In genomic region chr13:110869231-110869804, GRCh38 we compare ENCODE assay signal across 1 cellular context.
TF ChIP-seq lines count a peak whose summit lies in the region.

No MANE protein-coding gene starts in this region.

TF ChIP-seq in K562, 482 proteins besides CTCF, POLR2A, EP300 and RAD21 (continued from another document and continues in another):
- TF ChIP-seq MGA (IDR thresholded peaks at IDR 0.05) (peak; percentile 68), KAT7 (CRISPR knock-in tag; IDR thresholded peaks at IDR 0.05; ENCODE audit: borderline replicate concordance) (0 out of 2 replicates have a peak, but pooled peaks have one; percentile 3), EZH2 (IDR thresholded peaks at IDR 0.05; ENCODE audit: borderline replicate concordance, low read depth, low read length) (no peak), USF1 (CRISPR knock-in tag; IDR thresholded peaks at IDR 0.05) (peak; percentile 89), FOXA3 (CRISPR knock-in tag; conservative IDR thresholded peaks at IDR 0.05 in 1 of 2, IDR thresholded peaks at IDR 0.05 in 1 of 2) (0 out of 4 replicates have a peak, but pooled peaks of 1 of the 2 experiments have one; percentile 8), ETV5 (CRISPR knock-in tag; IDR thresholded peaks at IDR 0.05; ENCODE audit: low read depth) (no peak), ELK3 (CRISPR knock-in tag; IDR thresholded peaks at IDR 0.05) (no peak), KAT8 (IDR thresholded peaks at IDR 0.05; ENCODE audit: low read depth) (no peak), BHLHE40 (IDR thresholded peaks at IDR 0.05; ENCODE audit: low read length) (peak; percentile 62), UBTF (IDR thresholded peaks at IDR 0.05; ENCODE audit: borderline replicate concordance in 1 of 2, low read depth in 2 of 2, low read length in 2 of 2) (no peak), TFAP4 (CRISPR knock-in tag; IDR thresholded peaks at IDR 0.05; ENCODE audit: borderline replicate concordance) (peak; percentile 65; the same call in 1 of the 2 replicates), RNF2 (IDR thresholded peaks at IDR 0.05) (no peak), POLR2B (IDR thresholded peaks at IDR 0.05; ENCODE audit: low read depth, partially characterized antibody) (no peak), KDM5B (IDR thresholded peaks at IDR 0.05; ENCODE audit: insufficient replicate concordance, low read depth, low read length) (no peak), USF2 (CRISPR knock-in tag; IDR thresholded peaks at IDR 0.05) (peak; percentile 69), E2F1 (CRISPR knock-in tag; IDR thresholded peaks at IDR 0.05) (no peak), FOXK1 (CRISPR knock-in tag; IDR thresholded peaks at IDR 0.05; ENCODE audit: borderline replicate concordance) (peak; percentile 78; the same call in 1 of the 2 replicates), NFRKB (IDR thresholded peaks at IDR 0.05; ENCODE audit: low read depth) (peak; percentile 71; the same call in 1 of the 2 replicates), PPARD (CRISPR knock-in tag; IDR thresholded peaks at IDR 0.05) (no peak), DMBX1 (CRISPR knock-in tag; IDR thresholded peaks at IDR 0.05; ENCODE audit: borderline replicate concordance) (0 out of 2 replicates have a peak, but pooled peaks have one; percentile 47), SAP30 (IDR thresholded peaks at IDR 0.05; ENCODE audit: borderline replicate concordance, insufficient read depth, low read depth, low read length, poor library complexity, severe bottlenecking) (no peak), BCL6 (CRISPR knock-in tag; IDR thresholded peaks at IDR 0.05) (no peak), SOX6 (IDR thresholded peaks at IDR 0.05) (0 out of 2 replicates have a peak, but pooled peaks have one; percentile 31), ZSCAN29 (IDR thresholded peaks at IDR 0.05) (no peak), ZNF133 (CRISPR knock-in tag; IDR thresholded peaks at IDR 0.05) (no peak), ZNF24 (IDR thresholded peaks at IDR 0.05) (no peak), ZBTB7A (IDR thresholded peaks at IDR 0.05; ENCODE audit: borderline replicate concordance, control insufficient read depth, low read depth, low read length) (no peak), EP400 (IDR thresholded peaks at IDR 0.05) (no peak), SMARCC2 (IDR thresholded peaks at IDR 0.05; ENCODE audit: low read depth) (no peak), ZC3H11A (IDR thresholded peaks at IDR 0.05; ENCODE audit: low read depth, low read length) (no peak), ZNF431 (CRISPR knock-in tag; IDR thresholded peaks at IDR 0.05) (0 out of 2 replicates have a peak, but pooled peaks have one; percentile 19), PYGO2 (tag; IDR thresholded peaks at IDR 0.05) (no peak), GABPB1 (CRISPR knock-in tag; IDR thresholded peaks at IDR 0.05) (peak; percentile 52; the same call in 1 of the 2 replicates), PHF20 (IDR thresholded peaks at IDR 0.05; ENCODE audit: partially characterized antibody) (peak; percentile 43), SMARCB1 (IDR thresholded peaks at IDR 0.05; ENCODE audit: insufficient read length, low read depth) (no peak), DEAF1 (CRISPR knock-in tag; IDR thresholded peaks at IDR 0.05) (no peak), ZNF398 (CRISPR knock-in tag; IDR thresholded peaks at IDR 0.05) (no peak)
